8 cellular contexts compared by ENCODE assay signal in the genomic region with DNA sequence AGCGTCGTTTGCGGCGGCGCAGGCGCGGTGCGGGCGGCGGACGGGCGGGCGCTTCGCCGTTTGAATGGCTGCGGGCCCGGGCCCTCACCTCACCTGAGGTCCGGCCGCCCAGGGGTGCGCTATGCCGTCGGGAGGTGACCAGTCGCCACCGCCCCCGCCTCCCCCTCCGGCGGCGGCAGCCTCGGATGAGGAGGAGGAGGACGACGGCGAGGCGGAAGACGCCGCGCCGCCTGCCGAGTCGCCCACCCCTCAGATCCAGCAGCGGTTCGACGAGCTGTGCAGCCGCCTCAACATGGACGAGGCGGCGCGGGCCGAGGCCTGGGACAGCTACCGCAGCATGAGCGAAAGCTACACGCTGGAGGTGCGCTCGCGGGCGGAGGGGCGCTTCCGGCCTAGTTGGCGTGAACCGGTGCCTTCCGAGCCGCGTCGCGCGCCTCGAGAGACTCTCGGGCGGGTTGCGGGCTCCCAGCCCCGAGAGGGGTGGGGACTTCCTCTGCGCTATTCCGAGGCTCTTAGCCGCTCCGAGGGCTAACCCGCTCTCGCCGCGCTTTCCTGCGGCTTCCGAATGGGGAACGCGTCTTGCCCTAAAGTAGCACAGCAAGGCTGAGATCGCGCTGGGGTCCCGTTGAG. TPM values are rescaled to one million over a fixed set of nuclear protein-coding genes. Genes with fewer than 3 reads are reported as not detected.
DNase-seq lines count a peak whose midpoint lies in the region; ATAC-seq and TF ChIP-seq lines count a peak whose summit lies in the region.

A gene with protein sequence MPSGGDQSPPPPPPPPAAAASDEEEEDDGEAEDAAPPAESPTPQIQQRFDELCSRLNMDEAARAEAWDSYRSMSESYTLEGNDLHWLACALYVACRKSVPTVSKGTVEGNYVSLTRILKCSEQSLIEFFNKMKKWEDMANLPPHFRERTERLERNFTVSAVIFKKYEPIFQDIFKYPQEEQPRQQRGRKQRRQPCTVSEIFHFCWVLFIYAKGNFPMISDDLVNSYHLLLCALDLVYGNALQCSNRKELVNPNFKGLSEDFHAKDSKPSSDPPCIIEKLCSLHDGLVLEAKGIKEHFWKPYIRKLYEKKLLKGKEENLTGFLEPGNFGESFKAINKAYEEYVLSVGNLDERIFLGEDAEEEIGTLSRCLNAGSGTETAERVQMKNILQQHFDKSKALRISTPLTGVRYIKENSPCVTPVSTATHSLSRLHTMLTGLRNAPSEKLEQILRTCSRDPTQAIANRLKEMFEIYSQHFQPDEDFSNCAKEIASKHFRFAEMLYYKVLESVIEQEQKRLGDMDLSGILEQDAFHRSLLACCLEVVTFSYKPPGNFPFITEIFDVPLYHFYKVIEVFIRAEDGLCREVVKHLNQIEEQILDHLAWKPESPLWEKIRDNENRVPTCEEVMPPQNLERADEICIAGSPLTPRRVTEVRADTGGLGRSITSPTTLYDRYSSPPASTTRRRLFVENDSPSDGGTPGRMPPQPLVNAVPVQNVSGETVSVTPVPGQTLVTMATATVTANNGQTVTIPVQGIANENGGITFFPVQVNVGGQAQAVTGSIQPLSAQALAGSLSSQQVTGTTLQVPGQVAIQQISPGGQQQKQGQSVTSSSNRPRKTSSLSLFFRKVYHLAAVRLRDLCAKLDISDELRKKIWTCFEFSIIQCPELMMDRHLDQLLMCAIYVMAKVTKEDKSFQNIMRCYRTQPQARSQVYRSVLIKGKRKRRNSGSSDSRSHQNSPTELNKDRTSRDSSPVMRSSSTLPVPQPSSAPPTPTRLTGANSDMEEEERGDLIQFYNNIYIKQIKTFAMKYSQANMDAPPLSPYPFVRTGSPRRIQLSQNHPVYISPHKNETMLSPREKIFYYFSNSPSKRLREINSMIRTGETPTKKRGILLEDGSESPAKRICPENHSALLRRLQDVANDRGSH (plus strand): TSS at position 36 of the 630 bp plus-strand sequence. CDS start 86 bp downstream, at position 122.

- DNase-seq in G401 (ENCODE audit: low spot score) (peak; percentile 77), T follicular helper cell (ENCODE audit: low read depth) (peak; percentile 49), adrenal gland (peak; percentile 38 to 88 (median 51)), left cardiac atrium (peak; percentile 89), aorta (peak; percentile 91 to 95)

- TF ChIP-seq CTCF in adrenal gland (IDR thresholded peaks at IDR 0.05), result no peak

- peak; percentile 75 for ATAC-seq in GM21619 (IDR thresholded peaks at IDR 0.05; ENCODE audit: unreplicated experiment)
- peak; percentile 78 to 96 for ATAC-seq in left cardiac atrium
- peak; percentile 95 for ATAC-seq in aorta (ENCODE audit: low FRiP score)

- 0 to 1% (median 0%) methylated on average over 7 to 85 of the region's 85 CpGs for WGBS in adrenal gland, 4 donors
- 0 to 1% methylated on average over 63 to 85 of the region's 85 CpGs for WGBS in aorta, 2 donors

- H3K4me1 ChIP-seq in adrenal gland (replicated peaks in 1 of 2), result peaks cover 0 to 26% of the 10 kb centered on the region in 2 donors
- peaks cover 6% of the 10 kb centered on the region for H3K4me1 ChIP-seq in rectal smooth muscle tissue (ENCODE audit: control insufficient read depth, insufficient read depth, low read length)
- no peaks in the 10 kb centered on the region for H3K4me1 ChIP-seq in aorta (ENCODE audit: control insufficient read depth in 1 of 2, insufficient read depth in 2 of 2, low read length in 2 of 2)

- peak within 1 kb of the TSS; percentile 26 to 94 (median 82) for H3K4me3 ChIP-seq in adrenal gland
- peak within 1 kb of the TSS; percentile 99 for H3K4me3 ChIP-seq in rectal smooth muscle tissue (ENCODE audit: low read length)
- peak within 1 kb of the TSS; percentile 60 to 80 for H3K4me3 ChIP-seq in aorta (ENCODE audit: low read length in 2 of 2)

- H3K36me3 ChIP-seq in adrenal gland (replicated peaks in 1 of 2) (no peaks in the 10 kb centered on the region), rectal smooth muscle tissue (ENCODE audit: control insufficient read depth, insufficient read depth, low read length) (no peaks in the 10 kb centered on the region), aorta (ENCODE audit: control insufficient read depth in 1 of 2, insufficient read depth in 2 of 2, low read length in 1 of 2) (no peaks in the 10 kb centered on the region)

- TF ChIP-seq EP300 in Ishikawa (IDR thresholded peaks at IDR 0.05; ENCODE audit: borderline replicate concordance), result no peak

- H3K27me3 ChIP-seq in adrenal gland (no peaks in the 10 kb centered on the region), rectal smooth muscle tissue (ENCODE audit: control insufficient read depth, insufficient read depth, low read length) (no peaks in the 10 kb centered on the region), aorta (ENCODE audit: control insufficient read depth in 1 of 2, insufficient read depth in 2 of 2, low read length in 1 of 2) (no peaks in the 10 kb centered on the region)

- TF ChIP-seq RAD21 in Ishikawa (IDR thresholded peaks at IDR 0.05; ENCODE audit: low read depth), result no peak

- intact Hi-C loops in adrenal gland (cut with DNase I), result loop anchor here in 1 of 2 donors (10.0 kb wide), 1 partner anchor 70 kb away; a partner anchor contains a TSS
- intact Hi-C loops in left cardiac atrium (cut with DNase I), result loop anchor here in 1 of 2 donors (10.0 kb wide), 1 partner anchor 110 kb away; no protein-coding TSS in a partner anchor
- intact Hi-C loops in aorta (cut with DNase I), result loop anchor here (1.0 to 5.0 kb wide), 3 partner anchors 68 to 76 kb away; a partner anchor contains a TSS

- H3K27ac ChIP-seq in adrenal gland (peak within 1 kb of the TSS; percentile 47 to 95 (median 89)), rectal smooth muscle tissue (ENCODE audit: low read depth, low read length) (peak within 1 kb of the TSS; percentile 94), aorta (ENCODE audit: low read depth in 1 of 2, low read length in 2 of 2) (peak within 1 kb of the TSS; percentile 29 to 89)

- peak; percentile 30 to 72 for TF ChIP-seq POLR2A in adrenal gland (IDR thresholded peaks at IDR 0.05)

- no peaks in the 10 kb centered on the region for H3K9me3 ChIP-seq in adrenal gland (replicated peaks in 1 of 3)
- peaks cover 1% of the 10 kb centered on the region for H3K9me3 ChIP-seq in aorta (ENCODE audit: control insufficient read depth, low read length)

- H3K9ac ChIP-seq in rectal smooth muscle tissue (ENCODE audit: low read length), result peak within 1 kb of the TSS; percentile 98

- in situ Hi-C loops in G401 (cut with HindIII; ENCODE audit: low sequenced_read_pairs), result no loop called here

TF ChIP-seq in Ishikawa, 13 proteins besides CTCF, POLR2A, EP300 and RAD21:
- TF ChIP-seq NFIC (IDR thresholded peaks at IDR 0.05) (no peak), EGR1 (IDR thresholded peaks at IDR 0.05) (peak; percentile 45; the same call in 1 of the 2 replicates), FOXM1 (IDR thresholded peaks at IDR 0.05; ENCODE audit: borderline replicate concordance, low read depth) (no peak), YY1 (IDR thresholded peaks at IDR 0.05; ENCODE audit: low read depth) (peak; percentile 82), TAF1 (IDR thresholded peaks at IDR 0.05; ENCODE audit: low read depth) (no peak; the same call in 1 of the 2 replicates)
- TF ChIP-seq, protein P1, sequence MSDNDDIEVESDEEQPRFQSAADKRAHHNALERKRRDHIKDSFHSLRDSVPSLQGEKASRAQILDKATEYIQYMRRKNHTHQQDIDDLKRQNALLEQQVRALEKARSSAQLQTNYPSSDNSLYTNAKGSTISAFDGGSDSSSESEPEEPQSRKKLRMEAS (IDR thresholded peaks at IDR 0.05), result peak; percentile 32; the same call in 1 of the 2 replicates
- TF ChIP-seq, protein P2, sequence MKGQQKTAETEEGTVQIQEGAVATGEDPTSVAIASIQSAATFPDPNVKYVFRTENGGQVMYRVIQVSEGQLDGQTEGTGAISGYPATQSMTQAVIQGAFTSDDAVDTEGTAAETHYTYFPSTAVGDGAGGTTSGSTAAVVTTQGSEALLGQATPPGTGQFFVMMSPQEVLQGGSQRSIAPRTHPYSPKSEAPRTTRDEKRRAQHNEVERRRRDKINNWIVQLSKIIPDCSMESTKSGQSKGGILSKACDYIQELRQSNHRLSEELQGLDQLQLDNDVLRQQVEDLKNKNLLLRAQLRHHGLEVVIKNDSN (IDR thresholded peaks at IDR 0.05), result no peak
- TF ChIP-seq, protein P3, sequence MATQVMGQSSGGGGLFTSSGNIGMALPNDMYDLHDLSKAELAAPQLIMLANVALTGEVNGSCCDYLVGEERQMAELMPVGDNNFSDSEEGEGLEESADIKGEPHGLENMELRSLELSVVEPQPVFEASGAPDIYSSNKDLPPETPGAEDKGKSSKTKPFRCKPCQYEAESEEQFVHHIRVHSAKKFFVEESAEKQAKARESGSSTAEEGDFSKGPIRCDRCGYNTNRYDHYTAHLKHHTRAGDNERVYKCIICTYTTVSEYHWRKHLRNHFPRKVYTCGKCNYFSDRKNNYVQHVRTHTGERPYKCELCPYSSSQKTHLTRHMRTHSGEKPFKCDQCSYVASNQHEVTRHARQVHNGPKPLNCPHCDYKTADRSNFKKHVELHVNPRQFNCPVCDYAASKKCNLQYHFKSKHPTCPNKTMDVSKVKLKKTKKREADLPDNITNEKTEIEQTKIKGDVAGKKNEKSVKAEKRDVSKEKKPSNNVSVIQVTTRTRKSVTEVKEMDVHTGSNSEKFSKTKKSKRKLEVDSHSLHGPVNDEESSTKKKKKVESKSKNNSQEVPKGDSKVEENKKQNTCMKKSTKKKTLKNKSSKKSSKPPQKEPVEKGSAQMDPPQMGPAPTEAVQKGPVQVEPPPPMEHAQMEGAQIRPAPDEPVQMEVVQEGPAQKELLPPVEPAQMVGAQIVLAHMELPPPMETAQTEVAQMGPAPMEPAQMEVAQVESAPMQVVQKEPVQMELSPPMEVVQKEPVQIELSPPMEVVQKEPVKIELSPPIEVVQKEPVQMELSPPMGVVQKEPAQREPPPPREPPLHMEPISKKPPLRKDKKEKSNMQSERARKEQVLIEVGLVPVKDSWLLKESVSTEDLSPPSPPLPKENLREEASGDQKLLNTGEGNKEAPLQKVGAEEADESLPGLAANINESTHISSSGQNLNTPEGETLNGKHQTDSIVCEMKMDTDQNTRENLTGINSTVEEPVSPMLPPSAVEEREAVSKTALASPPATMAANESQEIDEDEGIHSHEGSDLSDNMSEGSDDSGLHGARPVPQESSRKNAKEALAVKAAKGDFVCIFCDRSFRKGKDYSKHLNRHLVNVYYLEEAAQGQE (IDR thresholded peaks at IDR 0.05; ENCODE audit: low read depth), result no peak

RNA-seq across cellular contexts. Expression of the gene that starts here (rescaled TPM):
- total RNA-seq in G401 (2014; rRNA removed; shearing (Covaris generic)), result 19.0 and 22.2 TPM in 2 replicates
- total RNA-seq in adrenal gland, result 10 to 100 TPM; 30.6 to 78.3 (median 61.7) TPM
- polyA plus RNA-seq in adrenal gland, result 10 to 100 TPM; 28.2 to 43.4 (median 29.5) TPM
- 10 to 100 TPM; 40.4 to 40.7 TPM for total RNA-seq in left cardiac atrium
- total RNA-seq in aorta, result 10 to 100 TPM; 85.0 to 90.2 TPM
- polyA plus RNA-seq in aorta, result 10 to 100 TPM; 35.2 to 74.2 TPM

Comparison
In these comparisons a context has a peak if more than half of its experiments do, and no peak if none do; other contexts are left out.
1. Peak in every context shown above with its lines: DNase-seq, ATAC-seq, H3K4me3 ChIP-seq and H3K27ac ChIP-seq.